7 cellular contexts compared by ENCODE assay signal in the genomic region with DNA sequence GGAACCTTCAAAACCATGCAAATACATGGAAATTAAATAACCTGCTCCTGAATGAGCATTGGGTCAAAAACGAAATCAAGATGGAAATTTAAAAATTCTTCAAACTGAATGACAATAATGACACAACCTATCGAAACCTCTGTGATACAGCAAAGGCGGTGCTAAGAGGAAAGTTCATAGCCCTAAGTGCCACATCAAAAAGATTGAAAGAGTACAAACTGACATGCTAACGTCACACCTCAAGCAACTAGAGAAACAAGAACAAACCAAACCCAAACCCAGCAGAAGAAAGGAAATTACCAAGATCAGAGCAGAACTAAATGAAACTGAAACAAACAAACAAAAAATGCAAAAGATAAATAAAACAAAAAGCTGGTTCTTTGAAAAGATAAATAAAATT.
DNase-seq lines count a peak whose midpoint lies in the region; ATAC-seq, FAIRE-seq and TF ChIP-seq lines count a peak whose summit lies in the region.
"Not testable (repeated sequence)": the region's sequence is repeated elsewhere in the genome, so short reads cannot be mapped to it uniquely, and the experiment has no call there.

No MANE protein-coding gene starts in this region.

- not testable (repeated sequence) for TF ChIP-seq POLR2A in GM12878 (IDR thresholded peaks at IDR 0.05; ENCODE audit: low read depth, low read length)

- not testable (repeated sequence) for H4K20me1 ChIP-seq in GM12878 (ENCODE audit: control insufficient read depth, insufficient read depth)

- H3K9me3 ChIP-seq in CD4-positive, alpha-beta memory T cell (ENCODE audit: control insufficient read depth in 1 of 2, low read length in 2 of 2); GM12878 (replicated peaks; ENCODE audit: control insufficient read depth, insufficient read depth, low read length); naive thymus-derived CD4-positive, alpha-beta T cell (ENCODE audit: control insufficient read depth in 2 of 3, low read length in 3 of 3): not testable (repeated sequence)
- peaks cover 51% of the 10 kb centered on the region for H3K9me3 ChIP-seq in KOPT-K1 (ENCODE audit: insufficient read depth, low read length, poor library complexity, severe bottlenecking)

- not testable (repeated sequence) for TF ChIP-seq CTCF in WTC11 (IDR thresholded peaks at IDR 0.05); GM12878 (IDR thresholded peaks at IDR 0.05 in 2 of 3, conservative IDR thresholded peaks at IDR 0.05 in 1 of 3; ENCODE audit: control insufficient read depth in 2 of 3, extremely low read depth in 1 of 3, insufficient read depth in 1 of 3, low read depth in 3 of 3, low read length in 3 of 3)

- not testable (repeated sequence) for TF ChIP-seq EP300 in GM12878 (IDR thresholded peaks at IDR 0.05; ENCODE audit: borderline replicate concordance in 1 of 2, control insufficient read depth in 1 of 2, low read depth in 2 of 2, low read length in 2 of 2)

- H3K36me3 ChIP-seq in CD4-positive, alpha-beta memory T cell (ENCODE audit: insufficient read depth, low read length); GM12878 (ENCODE audit: control insufficient read depth in 2 of 2, insufficient read depth in 2 of 2, low read length in 1 of 2); naive thymus-derived CD4-positive, alpha-beta T cell (ENCODE audit: control insufficient read depth in 2 of 3, insufficient read depth in 3 of 3, low read length in 3 of 3): not testable (repeated sequence)
- peaks cover 16% of the 10 kb centered on the region; the same call in 1 of the 2 replicates for H3K36me3 ChIP-seq in KOPT-K1 (ENCODE audit: insufficient read depth, low read length)

- H3K27ac ChIP-seq in CD4-positive, alpha-beta memory T cell (ENCODE audit: low read depth, low read length); GM12878 (ENCODE audit: control insufficient read depth, insufficient read depth); naive thymus-derived CD4-positive, alpha-beta T cell (ENCODE audit: low read depth, low read length): not testable (repeated sequence)
- peak overlapping the region; percentile 42 for H3K27ac ChIP-seq in KOPT-K1 (ENCODE audit: low read depth, low read length, poor library complexity, severe bottlenecking)

- not testable (repeated sequence) for ATAC-seq in WTC11; GM12878; naive thymus-derived CD4-positive, alpha-beta T cell
- peak; percentile 68 for ATAC-seq in activated CD8-positive, alpha-beta T cell treated with anti-CD3 and anti-CD28 coated beads, Interleukin-2, amount 10 ng/mL, durations not matched to agents 7 days and 5 days

- CTCF ChIA-PET in CD4-positive, alpha-beta memory T cell (lab: Charles Lee; ENCODE audit: partially characterized antibody); WTC11 (lab: Charles Lee); activated CD8-positive, alpha-beta T cell treated with anti-CD3 and anti-CD28 coated beads, Interleukin-2, amount 10 ng/mL, durations not matched to agents 7 days and 5 days (lab: Charles Lee); activated naive CD4-positive, alpha-beta T cell treated with anti-CD3 and anti-CD28 coated beads for 36 hours (lab: Charles Lee); GM12878 (lab: Yijun Ruan, JAX); naive thymus-derived CD4-positive, alpha-beta T cell (lab: Charles Lee): not testable (repeated sequence)

- intact Hi-C loops in CD4-positive, alpha-beta memory T cell (cut with micrococcal nuclease); GM12878 (cut with micrococcal nuclease; ENCODE audit: unreplicated experiment): not testable (repeated sequence)
- intact Hi-C loops in activated naive CD4-positive, alpha-beta T cell treated with anti-CD3 and anti-CD28 coated beads for 36 hours (cut with micrococcal nuclease) = loop anchor here (2.0 kb wide), 1 partner anchor 38 kb away; no protein-coding TSS in a partner anchor
- intact Hi-C loops in naive thymus-derived CD4-positive, alpha-beta T cell (cut with micrococcal nuclease) = loop anchor here in 1 of 2 donors (2.0 kb wide), 2 partner anchors 38 to 50 kb away; no protein-coding TSS in a partner anchor

- H3K9me3 Mint-ChIP-seq in CD4-positive, alpha-beta memory T cell = peaks cover 0 to 16% (median 4%) of the 10 kb centered on the region in 8 donors
- peaks cover 20% of the 10 kb centered on the region for H3K9me3 Mint-ChIP-seq in WTC11
- H3K9me3 Mint-ChIP-seq in activated CD8-positive, alpha-beta T cell treated with anti-CD3 and anti-CD28 coated beads, Interleukin-2, amount 10 ng/mL, durations not matched to agents 7 days and 5 days (ENCODE audit: insufficient read depth) = peaks cover 38% of the 10 kb centered on the region
- peaks cover 13% of the 10 kb centered on the region for H3K9me3 Mint-ChIP-seq in activated naive CD4-positive, alpha-beta T cell treated with anti-CD3 and anti-CD28 coated beads for 36 hours
- peaks cover 0 to 42% (median 6%) of the 10 kb centered on the region in 11 donors for H3K9me3 Mint-ChIP-seq in naive thymus-derived CD4-positive, alpha-beta T cell

- SMC1A ChIA-PET in GM12878 (lab: Charles Lee; ENCODE audit: uncharacterized antibody, unreplicated experiment) = not testable (repeated sequence)

- RAD21 ChIA-PET in GM12878 (lab: Charles Lee; ENCODE audit: unreplicated experiment) = not testable (repeated sequence)

- H3K4me3 ChIP-seq in CD4-positive, alpha-beta memory T cell (ENCODE audit: low read length in 2 of 2); GM12878; naive thymus-derived CD4-positive, alpha-beta T cell (ENCODE audit: low read length): not testable (repeated sequence)

- not testable (repeated sequence) for H3K27ac Mint-ChIP-seq in CD4-positive, alpha-beta memory T cell; activated naive CD4-positive, alpha-beta T cell treated with anti-CD3 and anti-CD28 coated beads for 36 hours
- peak overlapping the region; percentile 4 for H3K27ac Mint-ChIP-seq in WTC11
- peak overlapping the region; percentile 62 for H3K27ac Mint-ChIP-seq in activated CD8-positive, alpha-beta T cell treated with anti-CD3 and anti-CD28 coated beads, Interleukin-2, amount 10 ng/mL, durations not matched to agents 7 days and 5 days
- H3K27ac Mint-ChIP-seq in naive thymus-derived CD4-positive, alpha-beta T cell = peak overlapping the region in 8 of 9 donors; percentile 33 to 92 (median 81)

- not testable (repeated sequence) for H3K27me3 ChIP-seq in CD4-positive, alpha-beta memory T cell (ENCODE audit: insufficient read depth, low read length); GM12878 (replicated peaks in 1 of 2; ENCODE audit: control insufficient read depth in 2 of 2, insufficient read depth in 2 of 2, low read length in 1 of 2); naive thymus-derived CD4-positive, alpha-beta T cell (ENCODE audit: control insufficient read depth in 2 of 2, insufficient read depth in 2 of 2, low read length in 2 of 2)

- TF ChIP-seq RAD21 in GM12878 (IDR thresholded peaks at IDR 0.05; ENCODE audit: insufficient read depth, low read depth, low read length) = not testable (repeated sequence)

- peak in 3 of 5 donors; percentile 5 to 23 (median 12) for DNase-seq in CD4-positive, alpha-beta memory T cell
- DNase-seq in WTC11 (ENCODE audit: low spot score); GM12878 (ENCODE audit: low read depth, low spot score): not testable (repeated sequence)
- peak; percentile 42 for DNase-seq in activated CD8-positive, alpha-beta T cell treated with anti-CD3 and anti-CD28 coated beads, Interleukin-2, amount 10 ng/mL, durations not matched to agents 7 days and 5 days
- DNase-seq in activated naive CD4-positive, alpha-beta T cell treated with anti-CD3 and anti-CD28 coated beads for 36 hours = peak; percentile 8
- DNase-seq in naive thymus-derived CD4-positive, alpha-beta T cell = peak in 7 of 9 donors; percentile 16 to 77 (median 49)

- not testable (repeated sequence) for H3K4me1 ChIP-seq in CD4-positive, alpha-beta memory T cell (ENCODE audit: insufficient read depth, low read length); GM12878 (ENCODE audit: control insufficient read depth, insufficient read depth, low read length); naive thymus-derived CD4-positive, alpha-beta T cell (ENCODE audit: control insufficient read depth in 2 of 2, insufficient read depth in 2 of 2, low read length in 2 of 2)

- H3K79me2 ChIP-seq in GM12878 (ENCODE audit: control insufficient read depth, insufficient read depth, low read length) = not testable (repeated sequence)

- POLR2A ChIA-PET in CD4-positive, alpha-beta memory T cell (lab: Charles Lee; ENCODE audit: partially characterized antibody); WTC11 (lab: Charles Lee); GM12878 (lab: Charles Lee); naive thymus-derived CD4-positive, alpha-beta T cell (lab: Charles Lee): not testable (repeated sequence)
- POLR2A ChIA-PET in activated CD8-positive, alpha-beta T cell treated with anti-CD3 and anti-CD28 coated beads, Interleukin-2, amount 10 ng/mL, durations not matched to agents 7 days and 5 days (lab: Charles Lee) = interaction anchor here (0.6 to 0.8 kb wide), 2 partner anchors 48 to 185 kb away, joined by 3 to 6 read pairs; no protein-coding TSS in a partner anchor

- not testable (repeated sequence) for BruUV-seq in GM12878 (replicated peaks; lab: Mats Ljungman, UMichigan)

- H2AFZ ChIP-seq in GM12878 (ENCODE audit: control insufficient read depth, low read depth, low read length) = not testable (repeated sequence)

- not testable (repeated sequence) for H3K27me3 Mint-ChIP-seq in CD4-positive, alpha-beta memory T cell; WTC11 (ENCODE audit: low read depth); activated CD8-positive, alpha-beta T cell treated with anti-CD3 and anti-CD28 coated beads, Interleukin-2, amount 10 ng/mL, durations not matched to agents 7 days and 5 days (ENCODE audit: low read depth); activated naive CD4-positive, alpha-beta T cell treated with anti-CD3 and anti-CD28 coated beads for 36 hours (ENCODE audit: low read depth); naive thymus-derived CD4-positive, alpha-beta T cell

- not testable (repeated sequence) for H3K4me2 ChIP-seq in GM12878 (ENCODE audit: control insufficient read depth, insufficient read depth)

- 31% methylated on average over 4 of the region's 4 CpGs for WGBS in GM12878 (ENCODE audit: insufficient coverage, insufficient replicate concordance, low lambda C conversion rate, missing lambda C conversion rate)

- H3K36me3 Mint-ChIP-seq in CD4-positive, alpha-beta memory T cell; activated naive CD4-positive, alpha-beta T cell treated with anti-CD3 and anti-CD28 coated beads for 36 hours (ENCODE audit: low read depth): not testable (repeated sequence)
- H3K36me3 Mint-ChIP-seq in WTC11 = peaks cover 27% of the 10 kb centered on the region
- peaks cover 29% of the 10 kb centered on the region for H3K36me3 Mint-ChIP-seq in activated CD8-positive, alpha-beta T cell treated with anti-CD3 and anti-CD28 coated beads, Interleukin-2, amount 10 ng/mL, durations not matched to agents 7 days and 5 days (ENCODE audit: low read depth)
- peaks cover 0 to 55% (median 0%) of the 10 kb centered on the region in 5 donors for H3K36me3 Mint-ChIP-seq in naive thymus-derived CD4-positive, alpha-beta T cell

- not testable (repeated sequence) for FAIRE-seq in GM12878 (lab: Jason Lieb, UNC)

- H3K4me1 Mint-ChIP-seq in CD4-positive, alpha-beta memory T cell; activated naive CD4-positive, alpha-beta T cell treated with anti-CD3 and anti-CD28 coated beads for 36 hours (ENCODE audit: low read depth): not testable (repeated sequence)
- peaks cover 20% of the 10 kb centered on the region for H3K4me1 Mint-ChIP-seq in WTC11
- peaks cover 27% of the 10 kb centered on the region for H3K4me1 Mint-ChIP-seq in activated CD8-positive, alpha-beta T cell treated with anti-CD3 and anti-CD28 coated beads, Interleukin-2, amount 10 ng/mL, durations not matched to agents 7 days and 5 days (ENCODE audit: low read depth)
- peaks cover 0 to 36% (median 14%) of the 10 kb centered on the region in 7 donors for H3K4me1 Mint-ChIP-seq in naive thymus-derived CD4-positive, alpha-beta T cell

- peak overlapping the region in 1 of 8 donors; percentile 38 for H3K4me3 Mint-ChIP-seq in CD4-positive, alpha-beta memory T cell
- H3K4me3 Mint-ChIP-seq in WTC11; activated naive CD4-positive, alpha-beta T cell treated with anti-CD3 and anti-CD28 coated beads for 36 hours: not testable (repeated sequence)
- peak overlapping the region; percentile 2 for H3K4me3 Mint-ChIP-seq in activated CD8-positive, alpha-beta T cell treated with anti-CD3 and anti-CD28 coated beads, Interleukin-2, amount 10 ng/mL, durations not matched to agents 7 days and 5 days
- H3K4me3 Mint-ChIP-seq in naive thymus-derived CD4-positive, alpha-beta T cell = peak overlapping the region in 8 of 10 donors; percentile 1 to 64 (median 44)

- in situ Hi-C loops in GM12878 (cut with MboI) = not testable (repeated sequence)

- not testable (repeated sequence) for H3K9ac ChIP-seq in GM12878 (ENCODE audit: control insufficient read depth, insufficient read depth, low read length)
